Comparison of ENCODE assay signal across 8 cellular contexts in the genomic region with DNA sequence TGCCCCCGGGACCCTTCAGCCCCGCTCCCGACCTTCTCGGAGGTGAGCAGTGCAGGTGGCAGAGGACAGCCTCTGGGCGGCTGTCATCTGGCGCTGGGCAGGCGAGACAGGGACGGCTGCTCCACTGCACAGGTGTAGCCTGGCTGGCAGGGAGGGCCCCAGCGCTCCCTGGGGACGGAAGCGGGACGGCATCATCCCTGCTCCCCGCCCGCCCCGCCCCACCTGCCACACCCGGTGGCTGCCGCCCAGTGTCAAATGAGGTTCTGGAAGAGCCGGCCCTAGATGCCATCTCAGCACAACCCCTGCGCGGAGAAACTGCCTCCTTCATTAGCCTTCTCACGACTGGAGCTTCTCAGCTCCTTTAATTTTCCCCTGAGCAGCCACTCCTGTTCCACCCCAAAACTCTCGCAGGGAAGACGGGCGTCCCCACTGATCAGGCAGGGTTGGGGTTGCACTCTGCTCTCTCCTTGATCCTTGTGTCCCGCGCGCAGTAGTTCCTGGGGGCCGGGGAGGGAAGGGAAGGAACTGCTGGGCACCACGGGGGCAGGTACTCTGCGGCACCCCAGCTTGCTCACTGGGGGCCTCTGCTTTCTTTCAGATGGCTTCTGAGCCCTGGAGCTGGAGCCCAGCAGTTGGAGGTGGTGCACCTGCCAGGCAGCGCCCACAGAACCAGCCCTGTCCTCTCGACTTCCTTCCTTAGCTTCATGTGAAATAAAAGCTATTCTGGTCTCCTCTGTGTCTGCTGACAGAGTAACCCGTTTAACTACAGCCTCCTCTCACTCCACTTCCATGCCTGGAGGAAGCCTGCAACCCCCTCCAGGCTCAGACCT. TPM values are rescaled to one million over a fixed set of nuclear protein-coding genes. Genes with fewer than 3 reads are reported as not detected.
DNase-seq lines count a peak whose midpoint lies in the region; ATAC-seq and TF ChIP-seq lines count a peak whose summit lies in the region.

No MANE protein-coding gene starts in this region.

- intact Hi-C loops in activated CD4-positive, alpha-beta memory T cell treated with anti-CD3 and anti-CD28 coated beads for 36 hours (cut with micrococcal nuclease): loop anchor here (1.0 to 10.0 kb wide), 4 partner anchors 60 to 772 kb away; a partner anchor contains a TSS
- intact Hi-C loops in heart right ventricle (cut with DNase I): loop anchor here (2.0 to 10.0 kb wide), 8 partner anchors 60 to 607 kb away; a partner anchor contains a TSS

- H3K27ac ChIP-seq in heart right ventricle: peak overlapping the region in 4 of 10 donors; percentile 16 to 44 (median 30)

- peak overlapping the region; percentile 46; the same call in 1 of the 2 replicates for H3K27ac Mint-ChIP-seq in HFFc6
- peak overlapping the region; percentile 57 for H3K27ac Mint-ChIP-seq in activated CD4-positive, alpha-beta memory T cell treated with anti-CD3 and anti-CD28 coated beads for 36 hours

- H3K9me3 Mint-ChIP-seq in HFFc6: no peaks in the 10 kb centered on the region; the same call in 1 of the 2 replicates
- peaks cover 8% of the 10 kb centered on the region for H3K9me3 Mint-ChIP-seq in activated CD4-positive, alpha-beta memory T cell treated with anti-CD3 and anti-CD28 coated beads for 36 hours

- peaks cover 30% of the 10 kb centered on the region for H3K4me1 Mint-ChIP-seq in HFFc6 (ENCODE audit: low read depth)
- peaks cover 18% of the 10 kb centered on the region for H3K4me1 Mint-ChIP-seq in activated CD4-positive, alpha-beta memory T cell treated with anti-CD3 and anti-CD28 coated beads for 36 hours (ENCODE audit: low read depth)

- 26 to 30% methylated on average over 33 of the region's 33 CpGs for WGBS in heart right ventricle, 2 donors

- peaks cover 4 to 38% (median 24%) of the 10 kb centered on the region in 9 donors for H3K4me1 ChIP-seq in heart right ventricle

- peaks cover 10% of the 10 kb centered on the region for H3K36me3 Mint-ChIP-seq in HFFc6 (ENCODE audit: low read depth)
- H3K36me3 Mint-ChIP-seq in activated CD4-positive, alpha-beta memory T cell treated with anti-CD3 and anti-CD28 coated beads for 36 hours: peaks cover 9% of the 10 kb centered on the region

- H3K4me3 ChIP-seq in heart right ventricle: peak overlapping the region in 5 of 10 donors; percentile 11 to 33 (median 26)

- ATAC-seq in GM18505 (IDR thresholded peaks at IDR 0.05; ENCODE audit: unreplicated experiment) (peak; percentile 59), heart right ventricle (peak; percentile 29 to 79 (median 46))

- no peak overlapping the region for H3K4me3 Mint-ChIP-seq in HFFc6
- H3K4me3 Mint-ChIP-seq in activated CD4-positive, alpha-beta memory T cell treated with anti-CD3 and anti-CD28 coated beads for 36 hours: peak overlapping the region; percentile 62

- peaks cover 0 to 25% (median 5%) of the 10 kb centered on the region in 9 donors for H3K36me3 ChIP-seq in heart right ventricle

- H3K27me3 ChIP-seq in heart right ventricle: no peaks in the 10 kb centered on the region

- no peak for TF ChIP-seq POLR2A in GM18505 (IDR thresholded peaks at IDR 0.05; ENCODE audit: borderline replicate concordance, extremely low read depth, insufficient read depth, insufficient read length)

- peaks cover 12% of the 10 kb centered on the region for H3K27me3 Mint-ChIP-seq in HFFc6 (ENCODE audit: insufficient read depth)
- peaks cover 5% of the 10 kb centered on the region for H3K27me3 Mint-ChIP-seq in activated CD4-positive, alpha-beta memory T cell treated with anti-CD3 and anti-CD28 coated beads for 36 hours

- POLR2A ChIA-PET in activated CD4-positive, alpha-beta memory T cell treated with anti-CD3 and anti-CD28 coated beads for 36 hours (lab: Charles Lee): interaction anchor here (1.0 to 2.0 kb wide), 4 partner anchors 43 to 86 kb away, joined by 3 to 9 read pairs (median 6); no protein-coding TSS in a partner anchor

- DNase-seq in HFFc6: no peak
- DNase-seq in NCI-H146 (lab: John Stamatoyannopoulos, UW): peak; percentile 77
- DNase-seq in activated CD4-positive, alpha-beta memory T cell treated with anti-CD3 and anti-CD28 coated beads for 36 hours: peak; percentile 53
- DNase-seq in heart right ventricle: no peak
- DNase-seq in stimulated activated CD4-positive, alpha-beta T cell treated with anti-CD3 and anti-CD28 coated beads, Interleukin-4, amount 100 ng/mL, for 24 hours: peak; percentile 17
- no peak for DNase-seq in NK-92 (lab: John Stamatoyannopoulos, UW; ENCODE audit: unreplicated experiment)
- DNase-seq in Ammon's horn (ENCODE audit: low spot score): no peak

- CTCF ChIA-PET in activated CD4-positive, alpha-beta memory T cell treated with anti-CD3 and anti-CD28 coated beads for 36 hours (lab: Charles Lee): interaction anchor here (0.9 to 8.9 kb wide), 33 partner anchors 10 to 770 kb away, joined by 3 to 184 read pairs (median 4); a partner anchor contains a TSS

- H3K9me3 ChIP-seq in heart right ventricle: peaks cover 0 to 13% (median 0%) of the 10 kb centered on the region in 11 donors

- TF ChIP-seq CTCF in HFFc6 (IDR thresholded peaks at IDR 0.05) (no peak), heart right ventricle (IDR thresholded peaks at IDR 0.05) (no peak)

RNA-seq across cellular contexts. Expression of a gene that starts 12.0 kb away (rescaled TPM):
- total RNA-seq in HFFc6 (2021; fragmentation: NEBNext Ultra II Directional; extraction: Animal tissue kit (Norgen Biotek cat#: 25700)): 1 to 10 TPM; 2.1 to 6.6 (median 6.2) TPM
- not detected for total RNA-seq in activated CD4-positive, alpha-beta memory T cell treated with anti-CD3 and anti-CD28 coated beads for 36 hours
- total RNA-seq in heart right ventricle: 10 to 100 TPM; 16.8 to 41.7 (median 26.8) TPM
- 100 to 1,000 TPM in 1 of 2 donors, 10 to 100 TPM in 1; 63.7 to 129 TPM for polyA plus RNA-seq in heart right ventricle

Comparison
In these comparisons a context has a peak if more than half of its experiments do, and no peak if none do; other contexts are left out.
1. DNase-seq: peak in NCI-H146 (single experiment), activated CD4-positive, alpha-beta memory T cell treated with anti-CD3 and anti-CD28 coated beads for 36 hours (single experiment) and stimulated activated CD4-positive, alpha-beta T cell treated with anti-CD3 and anti-CD28 coated beads, Interleukin-4, amount 100 ng/mL, for 24 hours (single experiment); none in HFFc6 (single experiment), heart right ventricle (0 of 2), NK-92 (single experiment) and Ammon's horn (single experiment).